8 cellular contexts compared by ENCODE assay signal in genomic region chr5:79235578-79236363, GRCh38. TPM values are rescaled to one million over a fixed set of nuclear protein-coding genes. Genes with fewer than 3 reads are reported as not detected.
A peak's percentile ranks its signal among the peaks of the same experiment; 100 is the strongest.
DNase-seq lines count a peak whose midpoint lies in the region; ATAC-seq, FAIRE-seq and TF ChIP-seq lines count a peak whose summit lies in the region.

A gene with protein sequence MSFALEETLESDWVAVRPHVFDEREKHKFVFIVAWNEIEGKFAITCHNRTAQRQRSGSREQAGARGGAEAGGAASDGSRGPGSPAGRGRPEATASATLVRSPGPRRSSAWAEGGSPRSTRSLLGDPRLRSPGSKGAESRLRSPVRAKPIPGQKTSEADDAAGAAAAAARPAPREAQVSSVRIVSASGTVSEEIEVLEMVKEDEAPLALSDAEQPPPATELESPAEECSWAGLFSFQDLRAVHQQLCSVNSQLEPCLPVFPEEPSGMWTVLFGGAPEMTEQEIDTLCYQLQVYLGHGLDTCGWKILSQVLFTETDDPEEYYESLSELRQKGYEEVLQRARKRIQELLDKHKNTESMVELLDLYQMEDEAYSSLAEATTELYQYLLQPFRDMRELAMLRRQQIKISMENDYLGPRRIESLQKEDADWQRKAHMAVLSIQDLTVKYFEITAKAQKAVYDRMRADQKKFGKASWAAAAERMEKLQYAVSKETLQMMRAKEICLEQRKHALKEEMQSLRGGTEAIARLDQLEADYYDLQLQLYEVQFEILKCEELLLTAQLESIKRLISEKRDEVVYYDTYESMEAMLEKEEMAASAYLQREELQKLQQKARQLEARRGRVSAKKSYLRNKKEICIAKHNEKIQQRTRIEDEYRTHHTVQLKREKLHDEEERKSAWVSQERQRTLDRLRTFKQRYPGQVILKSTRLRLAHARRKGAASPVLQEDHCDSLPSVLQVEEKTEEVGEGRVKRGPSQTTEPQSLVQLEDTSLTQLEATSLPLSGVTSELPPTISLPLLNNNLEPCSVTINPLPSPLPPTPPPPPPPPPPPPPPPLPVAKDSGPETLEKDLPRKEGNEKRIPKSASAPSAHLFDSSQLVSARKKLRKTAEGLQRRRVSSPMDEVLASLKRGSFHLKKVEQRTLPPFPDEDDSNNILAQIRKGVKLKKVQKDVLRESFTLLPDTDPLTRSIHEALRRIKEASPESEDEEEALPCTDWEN (plus strand): TSS chr5:79236131. CDS start chr5:79236651, 520 bp downstream.

- H3K4me1 ChIP-seq in K562 (replicated peaks in 1 of 2; ENCODE audit: control insufficient read depth in 2 of 2, insufficient read depth in 2 of 2, low read length in 2 of 2) = peaks cover 0 to 20% of the 10 kb centered on the region in 2 experiments; a peak in 3 of 5 replicates
- no peaks in the 10 kb centered on the region for H3K4me1 ChIP-seq in iPS DF 6.9 (ENCODE audit: control insufficient read depth, insufficient read depth, low read length)
- peaks cover 31 to 33% of the 10 kb centered on the region in 2 donors for H3K4me1 ChIP-seq in gastrocnemius medialis

- no peak for TF ChIP-seq EP300 in K562 (IDR thresholded peaks at IDR 0.05; ENCODE audit: low read length)

- peak; percentile 65 for ATAC-seq in HG02852 (IDR thresholded peaks at IDR 0.05; ENCODE audit: unreplicated experiment)
- peak; percentile 81 for ATAC-seq in K562
- peak; percentile 83 to 86 for ATAC-seq in gastrocnemius medialis

- peak; percentile 60 for FAIRE-seq in K562 (lab: Jason Lieb, UNC)

- H3K9me3 ChIP-seq in K562 (replicated peaks; ENCODE audit: control insufficient read depth, insufficient read depth, low read depth, low read length) (no peaks in the 10 kb centered on the region), iPS DF 6.9 (ENCODE audit: control insufficient read depth, insufficient read depth, low read length) (no peaks in the 10 kb centered on the region), gastrocnemius medialis (no peaks in the 10 kb centered on the region)

- peak within 1 kb of the TSS; percentile 80 for H3K4me2 ChIP-seq in K562 (ENCODE audit: insufficient read depth, low read length)

- H3K79me2 ChIP-seq in K562 (ENCODE audit: control insufficient read depth, insufficient read depth, low read length) = peaks cover 37% of the 10 kb centered on the region

- H3K36me3 ChIP-seq in K562 (ENCODE audit: control insufficient read depth, insufficient read depth, low read length) = no peaks in the 10 kb centered on the region
- peaks cover 2% of the 10 kb centered on the region; the same call in 1 of the 2 replicates for H3K36me3 ChIP-seq in iPS DF 6.9 (ENCODE audit: control insufficient read depth, insufficient read depth, low read length)
- H3K36me3 ChIP-seq in gastrocnemius medialis = no peaks in the 10 kb centered on the region

- TF ChIP-seq POLR2A in GM15510 (IDR thresholded peaks at IDR 0.05; ENCODE audit: borderline replicate concordance, extremely low read depth, insufficient read length) = peak; percentile 92
- TF ChIP-seq POLR2A in K562 (conservative IDR thresholded peaks at IDR 0.05) = peak; percentile 92
- TF ChIP-seq POLR2A in gastrocnemius medialis (IDR thresholded peaks at IDR 0.05) = peak; percentile 92 to 98

- POLR2A ChIA-PET in K562 (lab: Yijun Ruan, JAX) = interaction anchor here (0.6 to 2.4 kb wide), 5 partner anchors 11 to 242 kb away, joined by 3 to 16 read pairs (median 3); no protein-coding TSS in a partner anchor

- BruUV-seq in K562 (replicated peaks; lab: Mats Ljungman, UMichigan) = TSS peak; percentile 84

- CTCF ChIA-PET in K562 (lab: Yijun Ruan, JAX; ENCODE audit: low intra/inter-chr PET ratio) = interaction anchor here (0.7 kb wide), 1 partner anchor 350 kb away, joined by 3 read pairs; no protein-coding TSS in a partner anchor

- peak within 1 kb of the TSS; percentile 74 to 94 for H3K9ac ChIP-seq in K562 (ENCODE audit: insufficient read depth in 1 of 2, low read depth in 2 of 2, low read length in 2 of 2)

- intact Hi-C loops in K562 (cut with micrococcal nuclease) (loop anchor here (5.0 kb wide), 2 partner anchors 103 to 277 kb away; partner anchors contain the start of gene HOMER1), gastrocnemius medialis (cut with DNase I; ENCODE audit: low total_unique reads) (loop anchor here (1.0 to 10.0 kb wide), 5 partner anchors 227 to 1172 kb away; partner anchors contain the start of genes HOMER1, SERINC5, TENT2 and ZFYVE16)

- peak within 1 kb of the TSS; percentile 52 for H3K4me3 ChIP-seq in K562
- peak within 1 kb of the TSS; percentile 75 for H3K4me3 ChIP-seq in iPS DF 6.9 (ENCODE audit: low read length)
- H3K4me3 ChIP-seq in gastrocnemius medialis = peak within 1 kb of the TSS; percentile 70 to 96 (median 86)

- H3K9me1 ChIP-seq in K562 (ENCODE audit: control insufficient read depth, insufficient read depth, low read length) = no peaks in the 10 kb centered on the region

- DNase-seq in NCI-H1694 (lab: John Stamatoyannopoulos, UW) = peak; percentile 32
- DNase-seq in T1000 (lab: John Stamatoyannopoulos, UW) = peak; percentile 58
- DNase-seq in K562 (ENCODE audit: extremely low read depth in 1 of 4, low spot score in 3 of 4) = peak; percentile 90
- no peak for DNase-seq in iPS DF 6.9 (ENCODE audit: low read depth, low spot score)
- DNase-seq in gastrocnemius medialis = peak; percentile 78 to 81
- DNase-seq in AML-193 (lab: John Stamatoyannopoulos, UW) = no peak

- H2AFZ ChIP-seq in K562 (ENCODE audit: low read depth, low read length) = peak within 1 kb of the TSS; percentile 94

- H3K27ac ChIP-seq in K562 (ENCODE audit: extremely low read depth, low read depth, low read length) (peak within 1 kb of the TSS; percentile 73), iPS DF 6.9 (ENCODE audit: low read length) (no peak within 1 kb of the TSS), gastrocnemius medialis (peak within 1 kb of the TSS; percentile 85 to 96 (median 95))

- in situ Hi-C loops in K562 (cut with MboI) (no loop called here), gastrocnemius medialis (cut with MboI; ENCODE audit: low sequenced_read_pairs in 4 of 4) (loop anchor here in 2 of 4 donors (25.0 kb wide), 2 partner anchors 227 to 402 kb away; no protein-coding TSS in a partner anchor)

- under 1% methylated on average over 69 of the region's 83 CpGs for WGBS in K562 (ENCODE audit: insufficient coverage, low coverage, missing lambda C conversion rate)
- WGBS in iPS DF 6.9 (ENCODE audit: insufficient coverage, insufficient read length) = no CpG with 5 or more reads among the region's 83 CpGs

- TF ChIP-seq RAD21 in K562 (CRISPR knock-in tag; conservative IDR thresholded peaks at IDR 0.05 in 1 of 2, IDR thresholded peaks at IDR 0.05 in 1 of 2) = peak in 1 of 2 experiments; percentile 3; a peak in 1 of 4 replicates

- H4K20me1 ChIP-seq in K562 (replicated peaks; ENCODE audit: control insufficient read depth, insufficient read depth, low read length) = no peaks in the 10 kb centered on the region

- TF ChIP-seq CTCF in K562 (IDR thresholded peaks at IDR 0.05 in 2 of 3, conservative IDR thresholded peaks at IDR 0.05 in 1 of 3; ENCODE audit: insufficient read depth in 2 of 3, low read depth in 1 of 3, low read length in 3 of 3) = no peak
- TF ChIP-seq CTCF in gastrocnemius medialis (IDR thresholded peaks at IDR 0.05 in 4 of 5, conservative IDR thresholded peaks at IDR 0.05 in 1 of 5) = peak in 1 of 5 experiments; percentile 37

- H3K27me3 ChIP-seq in K562 (ENCODE audit: control insufficient read depth in 2 of 2, insufficient read depth in 2 of 2, low read length in 2 of 2) = no peaks in the 10 kb centered on the region
- H3K27me3 ChIP-seq in iPS DF 6.9 (ENCODE audit: control insufficient read depth, insufficient read depth, low read length) = no peaks in the 10 kb centered on the region
- no peaks in the 10 kb centered on the region for H3K27me3 ChIP-seq in gastrocnemius medialis

TF ChIP-seq in K562, 482 proteins besides CTCF, POLR2A, EP300 and RAD21 (continues in another document):
- TF ChIP-seq, protein P1, sequence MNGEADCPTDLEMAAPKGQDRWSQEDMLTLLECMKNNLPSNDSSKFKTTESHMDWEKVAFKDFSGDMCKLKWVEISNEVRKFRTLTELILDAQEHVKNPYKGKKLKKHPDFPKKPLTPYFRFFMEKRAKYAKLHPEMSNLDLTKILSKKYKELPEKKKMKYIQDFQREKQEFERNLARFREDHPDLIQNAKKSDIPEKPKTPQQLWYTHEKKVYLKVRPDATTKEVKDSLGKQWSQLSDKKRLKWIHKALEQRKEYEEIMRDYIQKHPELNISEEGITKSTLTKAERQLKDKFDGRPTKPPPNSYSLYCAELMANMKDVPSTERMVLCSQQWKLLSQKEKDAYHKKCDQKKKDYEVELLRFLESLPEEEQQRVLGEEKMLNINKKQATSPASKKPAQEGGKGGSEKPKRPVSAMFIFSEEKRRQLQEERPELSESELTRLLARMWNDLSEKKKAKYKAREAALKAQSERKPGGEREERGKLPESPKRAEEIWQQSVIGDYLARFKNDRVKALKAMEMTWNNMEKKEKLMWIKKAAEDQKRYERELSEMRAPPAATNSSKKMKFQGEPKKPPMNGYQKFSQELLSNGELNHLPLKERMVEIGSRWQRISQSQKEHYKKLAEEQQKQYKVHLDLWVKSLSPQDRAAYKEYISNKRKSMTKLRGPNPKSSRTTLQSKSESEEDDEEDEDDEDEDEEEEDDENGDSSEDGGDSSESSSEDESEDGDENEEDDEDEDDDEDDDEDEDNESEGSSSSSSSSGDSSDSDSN (IDR thresholded peaks at IDR 0.05; ENCODE audit: borderline replicate concordance in 1 of 2, low read depth in 2 of 2, low read length in 2 of 2) = peak; percentile 90 to 93; a peak in 3 of 4 replicates
- 0 out of 4 replicates have a peak, but pooled peaks of 1 of the 2 experiments have one; percentile 11 for TF ChIP-seq CSDE1 (IDR thresholded peaks at IDR 0.05)
- TF ChIP-seq HNRNPH1 (optimal IDR thresholded peaks at IDR 0.05; ENCODE audit: low read depth, low read length) = no peak
- no peak; the same call in 1 of the 2 replicates for TF ChIP-seq TCF3 (CRISPR knock-in tag; IDR thresholded peaks at IDR 0.05)

RNA-seq across cellular contexts. Expression of the gene that starts here (rescaled TPM):
- 3.2 and 10.4 TPM in 2 replicates for total RNA-seq in K562 (2011; cell fraction: chromatin; rRNA removed; ENCODE audit: low replicate concordance)
- total RNA-seq in K562 (2011; cell fraction: nucleolus; rRNA removed) = 2.8 and 3.8 TPM in 2 replicates
- total RNA-seq in K562 (2011; cell fraction: nucleoplasm; rRNA removed) = 5.1 and 7.3 TPM in 2 replicates
- 4.5 and 4.7 TPM in 2 replicates for total RNA-seq in K562 (2014; rRNA removed)
- 5.2 and 6.5 TPM in 2 replicates for total RNA-seq in K562 (2014; rRNA removed; fragmentation: Illumina TruSeq; extraction: Trizol)
- 2.3 and 2.5 TPM in 2 replicates for total RNA-seq in K562 (2015; rRNA removed; fragmentation: Illumina TruSeq; extraction: Trizol)
- total RNA-seq in K562 (2021) = 4.6 and 5.5 TPM in 2 replicates
- 2.3 and 2.5 TPM in 2 replicates for polyA plus RNA-seq in K562 (2011; rRNA removed)
- 0.34 and 1.0 TPM in 2 replicates for polyA plus RNA-seq in K562 (2011; cell fraction: cytosol; rRNA removed)
- 2.5 and 4.0 TPM in 2 replicates for polyA plus RNA-seq in K562 (2011; cell fraction: nucleus; rRNA removed)
- 2.0 and 4.4 TPM in 2 replicates for polyA plus RNA-seq in K562 (2012)
- 3.7 and 3.9 TPM in 2 replicates for polyA plus RNA-seq in K562 (2014; fragmentation: Illumina TruSeq; extraction: Trizol)
- 1 to 10 TPM; 1.1 TPM for polyA plus RNA-seq in K562 (2014; fragmentation: Nextera tagmentation; extraction: Ambion mirVana)
- polyA plus RNA-seq in K562 (2014; rRNA removed) = 2.8 and 3.9 TPM in 2 replicates
- 4.7 and 6.1 TPM in 2 replicates for polyA minus RNA-seq in K562 (2011; rRNA and poly(A)+ RNA removed)
- 2.6 TPM in 2 replicates for polyA minus RNA-seq in K562 (2011; cell fraction: cytosol; rRNA and poly(A)+ RNA removed)
- 3.1 and 5.4 TPM in 2 replicates for polyA minus RNA-seq in K562 (2011; cell fraction: nucleus; rRNA and poly(A)+ RNA removed)
- 10 to 100 TPM; 11.4 to 26.7 (median 16.8) TPM for total RNA-seq in gastrocnemius medialis

Comparison
In these comparisons a context has a peak if more than half of its experiments do, and no peak if none do; other contexts are left out.
1. DNase-seq: peak in NCI-H1694 (single experiment), T1000 (single experiment), K562 (4 of 4) and gastrocnemius medialis (2 of 2); none in iPS DF 6.9 (single experiment) and AML-193 (0 of 2).
2. Peak in every context shown above with its lines, with median percentiles within 50 percentile points of each other: POLR2A ChIP-seq, ATAC-seq and H3K4me3 ChIP-seq.